ENCODE assay signal across 8 cellular contexts in genomic region chr20:50580016-50580747, GRCh38.
DNase-seq lines count a peak whose midpoint lies in the region; ATAC-seq and TF ChIP-seq lines count a peak whose summit lies in the region.

No MANE protein-coding gene starts in this region.

- H3K4me1 ChIP-seq in mammary epithelial cell (ENCODE audit: insufficient read depth, low read length), result no peaks in the 10 kb centered on the region

- no peak for ATAC-seq in HG03442 (IDR thresholded peaks at IDR 0.05; ENCODE audit: unreplicated experiment)
- no peak for ATAC-seq in GM21576 (IDR thresholded peaks at IDR 0.05; ENCODE audit: unreplicated experiment)

- CTCF ChIA-PET in mammary epithelial cell (lab: Charles Lee; ENCODE audit: low non-redundant PET), result no interaction called here

- no peaks in the 10 kb centered on the region for H4K20me1 ChIP-seq in mammary epithelial cell (ENCODE audit: insufficient read depth, low read length)

- H3K36me3 ChIP-seq in mammary epithelial cell (ENCODE audit: insufficient read depth, low read length) (peaks cover 61% of the 10 kb centered on the region), kidney epithelial cell (ENCODE audit: control insufficient read depth, insufficient read depth, low read length) (peaks cover 5% of the 10 kb centered on the region)

- H3K27me3 ChIP-seq in HL-60 (ENCODE audit: insufficient read depth, poor library complexity, severe bottlenecking) (no peaks in the 10 kb centered on the region), mammary epithelial cell (ENCODE audit: insufficient read depth, low read length) (no peaks in the 10 kb centered on the region), kidney epithelial cell (ENCODE audit: control insufficient read depth, insufficient read depth, low read length) (no peaks in the 10 kb centered on the region)

- no peak overlapping the region for H3K9ac ChIP-seq in mammary epithelial cell (ENCODE audit: insufficient read depth, low read length)

- no peak overlapping the region for H2AFZ ChIP-seq in mammary epithelial cell (ENCODE audit: low read depth, low read length)

- dilution Hi-C loops in mammary epithelial cell (cut with HindIII; ENCODE audit: low sequenced_read_pairs), result no loop called here

- 63% methylated on average over 17 of the region's 17 CpGs for WGBS in mammary epithelial cell (ENCODE audit: low coverage, missing lambda C conversion rate)

- H3K4me3 ChIP-seq in HL-60 (replicated peaks; ENCODE audit: insufficient read depth, low read length), result no peak overlapping the region
- no peak overlapping the region for H3K4me3 ChIP-seq in mammary epithelial cell (replicated peaks in 1 of 3; ENCODE audit: insufficient read depth in 1 of 3, low read depth in 2 of 3, low read length in 3 of 3)
- H3K4me3 ChIP-seq in kidney epithelial cell (ENCODE audit: low read depth, low read length), result no peak overlapping the region

- H3K27ac ChIP-seq in HL-60 (replicated peaks) (no peak overlapping the region), mammary epithelial cell (ENCODE audit: insufficient read depth, low read depth, low read length) (no peak overlapping the region)

- TF ChIP-seq CTCF in HL-60 (IDR thresholded peaks at IDR 0.05; ENCODE audit: insufficient read depth, low read length), result peak; percentile 68
- TF ChIP-seq CTCF in mammary epithelial cell (conservative IDR thresholded peaks at IDR 0.05 in 1 of 2, IDR thresholded peaks at IDR 0.05 in 1 of 2; ENCODE audit: extremely low read depth in 1 of 2, insufficient read depth in 1 of 2, low read depth in 1 of 2, low read length in 2 of 2), result peak; percentile 59 to 66
- TF ChIP-seq CTCF in kidney epithelial cell (IDR thresholded peaks at IDR 0.05; ENCODE audit: insufficient read depth, low read length, poor library complexity, severe bottlenecking), result peak; percentile 85

- peaks cover 40% of the 10 kb centered on the region for H3K79me2 ChIP-seq in mammary epithelial cell (ENCODE audit: insufficient read depth, low read length)

- no peaks in the 10 kb centered on the region for H3K9me3 ChIP-seq in mammary epithelial cell (replicated peaks; ENCODE audit: insufficient read depth, low read length)

- no TSS peak for BruUV-seq in mammary epithelial cell (replicated peaks; lab: Mats Ljungman, UMichigan)

- DNase-seq in COLO829 (ENCODE audit: low spot score) (peak; percentile 81), HL-60 (ENCODE audit: low read depth in 1 of 2, low spot score in 1 of 2) (peak; percentile 20 to 36), T1000 (lab: John Stamatoyannopoulos, UW) (peak; percentile 64), mammary epithelial cell (no peak), kidney epithelial cell (ENCODE audit: low read depth) (no peak)
- peak; percentile 22 to 23 for DNase-seq in stimulated activated CD8-positive, alpha-beta memory T cell treated with anti-CD3 and anti-CD28 coated beads, Interleukin-2, amount 100 ng/mL, for 1 hour (ENCODE audit: low read depth in 2 of 2)

- intact Hi-C loops in mammary epithelial cell (cut with micrococcal nuclease), result loop anchor here (1.0 to 2.0 kb wide), 2 partner anchors 169 to 393 kb away; no protein-coding TSS in a partner anchor

- no peak overlapping the region for H3K4me2 ChIP-seq in mammary epithelial cell (ENCODE audit: insufficient read depth, low read depth, low read length)

- in situ Hi-C loops in mammary epithelial cell (cut with MboI; ENCODE audit: low sequenced_read_pairs in 2 of 2), result no loop called here

Comparison
In these comparisons a context has a peak if more than half of its experiments do, and no peak if none do; other contexts are left out.
1. DNase-seq: peak in COLO829 (single experiment), HL-60 (2 of 2), T1000 (single experiment) and stimulated activated CD8-positive, alpha-beta memory T cell treated with anti-CD3 and anti-CD28 coated beads, Interleukin-2, amount 100 ng/mL, for 1 hour (2 of 2); none in mammary epithelial cell (single experiment) and kidney epithelial cell (single experiment).
2. Peak in every context shown above with its lines, with median percentiles within 50 percentile points of each other: CTCF ChIP-seq.